ENCODE assay signal across 8 cellular contexts in the genomic region with DNA sequence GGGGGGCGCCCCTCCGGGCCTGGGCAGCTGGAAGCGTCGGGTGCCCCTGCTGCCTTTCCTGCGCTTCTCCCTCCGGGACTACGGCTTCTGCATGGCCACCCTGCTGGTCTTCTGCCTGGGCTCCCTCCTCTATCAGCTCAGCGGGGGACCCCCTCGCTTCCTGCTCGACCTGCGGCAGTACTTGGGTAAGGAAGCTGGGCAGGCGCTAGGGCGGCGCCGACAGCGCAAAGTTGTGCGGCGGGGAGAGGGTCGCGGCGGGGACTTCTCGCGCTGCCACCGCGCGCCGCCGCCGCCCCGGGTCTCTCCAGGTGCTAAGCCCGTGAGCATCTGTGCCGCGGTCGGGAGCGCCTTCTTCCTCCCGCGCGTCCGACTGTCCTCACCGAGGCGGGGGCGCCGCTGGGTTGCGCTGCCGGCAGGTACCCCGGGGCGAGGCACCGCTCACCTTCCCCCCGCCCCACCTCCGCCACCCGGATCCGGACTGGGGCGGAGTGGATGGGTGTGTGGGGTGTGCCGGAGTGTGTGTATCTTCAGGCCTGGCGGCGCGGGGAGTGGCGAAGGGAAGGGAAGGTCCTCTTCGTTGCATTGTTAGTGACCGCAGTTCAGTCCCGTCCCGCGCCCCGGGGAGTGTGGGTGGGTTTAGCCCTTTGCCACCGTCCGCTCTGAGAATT.
DNase-seq lines count a peak whose midpoint lies in the region; ATAC-seq and TF ChIP-seq lines count a peak whose summit lies in the region.

No MANE protein-coding gene starts in this region.

- DNase-seq in GM12864 (ENCODE audit: low read depth) (no peak), SK-N-MC (ENCODE audit: low read depth, low spot score) (no peak), astrocyte of the cerebellum (ENCODE audit: low read depth) (no peak), skeletal muscle cell (ENCODE audit: low read depth) (no peak), NCI-H446 treated with DMSO at 0.1 percent for 48 hours (lab: John Stamatoyannopoulos, UW) (no peak), NCI-H1436 treated with DMSO at 0.1 percent for 48 hours (lab: John Stamatoyannopoulos, UW) (no peak)

- no peaks in the 10 kb centered on the region for H3K36me3 ChIP-seq in SK-N-MC (ENCODE audit: insufficient read depth, low read length)

- peak; percentile 32 for ATAC-seq in HG02981 (IDR thresholded peaks at IDR 0.05; ENCODE audit: unreplicated experiment)

- TF ChIP-seq CTCF in GM12864 (IDR thresholded peaks at IDR 0.05; ENCODE audit: low read depth, low read length, missing control alignments) (no peak), astrocyte of the cerebellum (IDR thresholded peaks at IDR 0.05; ENCODE audit: low read depth, low read length, missing control alignments) (no peak)

- H3K4me3 ChIP-seq in GM12864 (ENCODE audit: low read depth, low read length) (peak overlapping the region; percentile 73), SK-N-MC (peak overlapping the region; percentile 86), astrocyte of the cerebellum (ENCODE audit: low read depth, low read length) (peak overlapping the region; percentile 85), iPS-11a (ENCODE audit: low read depth, low read length) (peak overlapping the region; percentile 87), skeletal muscle cell (ENCODE audit: low read depth, low read length) (peak overlapping the region; percentile 77)

- H3K27ac ChIP-seq in SK-N-MC, result no peak overlapping the region

- peak overlapping the region; percentile 50 for H3K9ac ChIP-seq in SK-N-MC (ENCODE audit: insufficient read length)

- in situ Hi-C loops in astrocyte of the cerebellum (cut with HindIII; ENCODE audit: low sequenced_read_pairs), result no loop called here

- H3K9me3 ChIP-seq in SK-N-MC (ENCODE audit: low read depth, low read length), result no peaks in the 10 kb centered on the region
